ENCODE assay signal across 15 cellular contexts in genomic region chr5:102651466-102651865, GRCh38.
DNase-seq lines count a peak whose midpoint lies in the region; ATAC-seq and TF ChIP-seq lines count a peak whose summit lies in the region.
"Had no signal": no experiment of that assay in that cellular context is flagged by ENCODE, and none has a peak within 500 bp of the region (broad histone marks: within the 10 kb centered on the region; RNA-seq: fewer than 3 reads in every experiment).

No MANE protein-coding gene starts in this region.

- 78% methylated on average over 3 of the region's 3 CpGs for WGBS in mammary epithelial cell (ENCODE audit: low coverage, missing lambda C conversion rate)

- peak; percentile 48 for DNase-seq in MCF 10A (ENCODE audit: unreplicated experiment)
- no peak for DNase-seq in breast epithelium (ENCODE audit: low spot score in 2 of 2)
- peak; percentile 83 for DNase-seq in PC-3
- peak; percentile 5 for DNase-seq in mammary epithelial cell
- DNase-seq in brain microvascular endothelial cell: no peak
- no peak for DNase-seq in stimulated activated naive CD4-positive, alpha-beta T cell (lab: John Stamatoyannopoulos, UW)
- DNase-seq in stimulated activated effector memory CD8-positive, alpha-beta T cell treated with anti-CD3 and anti-CD28 coated beads, Interleukin-12 subunit alpha, Interleukin-12 subunit beta, amount 100 ng/mL, for 72 hours (ENCODE audit: low spot score in 2 of 2): no peak
- no peak for DNase-seq in KBM-7
- DNase-seq: COR-L47, H7, IMR-90, NCI-H82, Peyer's patch, SJCRH30 had no signal

- TF ChIP-seq POLR2A in breast epithelium (IDR thresholded peaks at IDR 0.05): no peak

- H3K4me1 Mint-ChIP-seq in MCF 10A (ENCODE audit: insufficient read depth, unreplicated experiment): no peaks in the 10 kb centered on the region
- no peaks in the 10 kb centered on the region for H3K4me1 Mint-ChIP-seq in stimulated activated effector memory CD8-positive, alpha-beta T cell treated with anti-CD3 and anti-CD28 coated beads, Interleukin-12 subunit alpha, Interleukin-12 subunit beta, amount 100 ng/mL, for 72 hours
- H3K4me1 Mint-ChIP-seq: CD14-positive monocyte had no signal

- H3K4me1 ChIP-seq in breast epithelium (peaks cover 0 to 5% of the 10 kb centered on the region in 2 donors), PC-3 (ENCODE audit: insufficient read depth, low read length) (peaks cover 20% of the 10 kb centered on the region), mammary epithelial cell (ENCODE audit: insufficient read depth, low read length) (no peaks in the 10 kb centered on the region)
- H3K4me1 ChIP-seq: Peyer's patch had no signal

- TF ChIP-seq CTCF in MCF 10A (IDR thresholded peaks at IDR 0.05; ENCODE audit: unreplicated experiment) (no peak), breast epithelium (IDR thresholded peaks at IDR 0.05) (no peak), PC-3 (conservative IDR thresholded peaks at IDR 0.05; ENCODE audit: low read depth, low read length) (no peak), mammary epithelial cell (conservative IDR thresholded peaks at IDR 0.05 in 1 of 2, IDR thresholded peaks at IDR 0.05 in 1 of 2; ENCODE audit: extremely low read depth in 1 of 2, insufficient read depth in 1 of 2, low read depth in 1 of 2, low read length in 2 of 2) (no peak), brain microvascular endothelial cell (IDR thresholded peaks at IDR 0.05; ENCODE audit: low read depth, low read length, missing control alignments) (no peak)

- H2AFZ ChIP-seq in PC-3 (ENCODE audit: low read length) (no peak overlapping the region), mammary epithelial cell (ENCODE audit: low read depth, low read length) (no peak overlapping the region)

- intact Hi-C loops in MCF 10A (cut with micrococcal nuclease): no loop called here
- intact Hi-C loops in breast epithelium (cut with DNase I; ENCODE audit: low total_unique reads): no loop called here
- intact Hi-C loops in PC-3 (cut with micrococcal nuclease): no loop called here
- intact Hi-C loops in mammary epithelial cell (cut with micrococcal nuclease): no loop called here

- no peak overlapping the region for H3K27ac Mint-ChIP-seq in MCF 10A (ENCODE audit: low read depth, unreplicated experiment)
- H3K27ac Mint-ChIP-seq in stimulated activated effector memory CD8-positive, alpha-beta T cell treated with anti-CD3 and anti-CD28 coated beads, Interleukin-12 subunit alpha, Interleukin-12 subunit beta, amount 100 ng/mL, for 72 hours: no peak overlapping the region
- H3K27ac Mint-ChIP-seq: CD14-positive monocyte had no signal

- no peak overlapping the region for H3K9ac ChIP-seq in PC-3 (ENCODE audit: low read length)
- H3K9ac ChIP-seq in mammary epithelial cell (ENCODE audit: insufficient read depth, low read length): no peak overlapping the region

- in situ Hi-C loops in mammary epithelial cell (cut with MboI; ENCODE audit: low sequenced_read_pairs in 2 of 2) (no loop called here), brain microvascular endothelial cell (cut with HindIII; ENCODE audit: low pct_ligation_motif_present, low sequenced_read_pairs) (no loop called here), KBM-7 (cut with MboI; ENCODE audit: low pct_unique_long_range_greater_than_20kb, low sequenced_read_pairs) (no loop called here)

- H3K9me3 Mint-ChIP-seq in MCF 10A (ENCODE audit: unreplicated experiment): no peaks in the 10 kb centered on the region
- H3K9me3 Mint-ChIP-seq in stimulated activated effector memory CD8-positive, alpha-beta T cell treated with anti-CD3 and anti-CD28 coated beads, Interleukin-12 subunit alpha, Interleukin-12 subunit beta, amount 100 ng/mL, for 72 hours: no peaks in the 10 kb centered on the region

- H3K27me3 Mint-ChIP-seq in MCF 10A (ENCODE audit: insufficient read depth, unreplicated experiment): no peaks in the 10 kb centered on the region

- no peaks in the 10 kb centered on the region for H3K9me2 ChIP-seq in PC-3 (replicated peaks; ENCODE audit: low read length)

- H3K27ac ChIP-seq in breast epithelium (no peak overlapping the region), PC-3 (ENCODE audit: low read length) (no peak overlapping the region), mammary epithelial cell (ENCODE audit: insufficient read depth, low read depth, low read length) (no peak overlapping the region), brain microvascular endothelial cell (no peak overlapping the region)
- H3K27ac ChIP-seq: Peyer's patch, SJCRH30 had no signal

- H3K27me3 ChIP-seq in breast epithelium (no peaks in the 10 kb centered on the region), PC-3 (ENCODE audit: low read length) (no peaks in the 10 kb centered on the region), mammary epithelial cell (ENCODE audit: insufficient read depth, low read length) (peaks cover 3% of the 10 kb centered on the region), brain microvascular endothelial cell (replicated peaks) (no peaks in the 10 kb centered on the region)
- H3K27me3 ChIP-seq: Peyer's patch, SJCRH30 had no signal

- BruUV-seq in MCF 10A (replicated peaks; lab: Mats Ljungman, UMichigan) (no TSS peak), PC-3 (replicated peaks; lab: Mats Ljungman, UMichigan) (no TSS peak), mammary epithelial cell (replicated peaks; lab: Mats Ljungman, UMichigan) (no TSS peak)

- H3K9me3 ChIP-seq in breast epithelium (peaks cover 0 to 3% of the 10 kb centered on the region in 2 donors), PC-3 (ENCODE audit: low read length) (no peaks in the 10 kb centered on the region), mammary epithelial cell (replicated peaks; ENCODE audit: insufficient read depth, low read length) (no peaks in the 10 kb centered on the region)
- H3K9me3 ChIP-seq: Peyer's patch, SJCRH30 had no signal

- no peaks in the 10 kb centered on the region for H3K36me3 ChIP-seq in breast epithelium
- H3K36me3 ChIP-seq in PC-3 (ENCODE audit: low read depth, low read length): 0 out of 2 replicates have a peak, but pooled peaks cover 3% of the 10 kb centered on the region
- no peaks in the 10 kb centered on the region for H3K36me3 ChIP-seq in mammary epithelial cell (ENCODE audit: insufficient read depth, low read length)
- H3K36me3 ChIP-seq in brain microvascular endothelial cell (replicated peaks): no peaks in the 10 kb centered on the region
- H3K36me3 ChIP-seq: Peyer's patch, SJCRH30 had no signal

- H3K79me2 ChIP-seq in PC-3 (ENCODE audit: low read length) (no peaks in the 10 kb centered on the region), mammary epithelial cell (ENCODE audit: insufficient read depth, low read length) (no peaks in the 10 kb centered on the region)

- peak; percentile 94 for ATAC-seq in PC-3
- no peak for ATAC-seq in stimulated activated effector memory CD8-positive, alpha-beta T cell treated with anti-CD3 and anti-CD28 coated beads, Interleukin-12 subunit alpha, Interleukin-12 subunit beta, amount 100 ng/mL, for 72 hours

- H4K20me1 ChIP-seq in PC-3 (ENCODE audit: low read length) (no peaks in the 10 kb centered on the region), mammary epithelial cell (ENCODE audit: insufficient read depth, low read length) (no peaks in the 10 kb centered on the region)

- POLR2A ChIA-PET in MCF 10A (lab: Yijun Ruan, JAX) (interaction anchor here (1.4 kb wide), 1 partner anchor 12 kb away, joined by 3 read pairs; no protein-coding TSS in a partner anchor), PC-3 (lab: Charles Lee; ENCODE audit: unreplicated experiment) (interaction anchor here (0.5 kb wide), 1 partner anchor 13 kb away, joined by 3 read pairs; no protein-coding TSS in a partner anchor)

- H3K4me3 ChIP-seq in breast epithelium: no peak overlapping the region
- H3K4me3 ChIP-seq in PC-3 (ENCODE audit: low read length): no peak overlapping the region
- H3K4me3 ChIP-seq in mammary epithelial cell (replicated peaks in 1 of 3; ENCODE audit: insufficient read depth in 1 of 3, low read depth in 2 of 3, low read length in 3 of 3): no peak overlapping the region
- no peak overlapping the region for H3K4me3 ChIP-seq in brain microvascular endothelial cell (ENCODE audit: low read depth, low read length)
- H3K4me3 ChIP-seq: Peyer's patch, SJCRH30 had no signal

- H3K4me3 Mint-ChIP-seq in MCF 10A (ENCODE audit: unreplicated experiment): no peak overlapping the region
- no peak overlapping the region for H3K4me3 Mint-ChIP-seq in stimulated activated effector memory CD8-positive, alpha-beta T cell treated with anti-CD3 and anti-CD28 coated beads, Interleukin-12 subunit alpha, Interleukin-12 subunit beta, amount 100 ng/mL, for 72 hours
- H3K4me3 Mint-ChIP-seq: CD14-positive monocyte had no signal

- H3F3A ChIP-seq in PC-3 (ENCODE audit: low read length, unreplicated experiment): no peaks in the 10 kb centered on the region

- CTCF ChIA-PET in MCF 10A (lab: Yijun Ruan, JAX) (interaction anchor here (1.2 kb wide), 1 partner anchor 67 kb away, joined by 3 read pairs; no protein-coding TSS in a partner anchor), PC-3 (lab: Charles Lee) (no interaction called here), mammary epithelial cell (lab: Charles Lee; ENCODE audit: low non-redundant PET) (interaction anchor here (0.7 kb wide), 1 partner anchor 30 kb away, joined by 5 read pairs; no protein-coding TSS in a partner anchor)

- no peaks in the 10 kb centered on the region for H3K36me3 Mint-ChIP-seq in MCF 10A (ENCODE audit: insufficient read depth, unreplicated experiment)
- no peaks in the 10 kb centered on the region for H3K36me3 Mint-ChIP-seq in stimulated activated effector memory CD8-positive, alpha-beta T cell treated with anti-CD3 and anti-CD28 coated beads, Interleukin-12 subunit alpha, Interleukin-12 subunit beta, amount 100 ng/mL, for 72 hours
- H3K36me3 Mint-ChIP-seq: CD14-positive monocyte had no signal

- dilution Hi-C loops in mammary epithelial cell (cut with HindIII; ENCODE audit: low sequenced_read_pairs): no loop called here

- peak overlapping the region; percentile 5; the same call in 1 of the 2 replicates for H3K4me2 ChIP-seq in PC-3 (ENCODE audit: low read length)
- no peak overlapping the region for H3K4me2 ChIP-seq in mammary epithelial cell (ENCODE audit: insufficient read depth, low read depth, low read length)

Comparison
In these comparisons a context has a peak if more than half of its experiments do, and no peak if none do; other contexts are left out.
1. DNase-seq: peak in MCF 10A (single experiment), PC-3 (single experiment) and mammary epithelial cell (single experiment); none in breast epithelium (0 of 2), brain microvascular endothelial cell (single experiment), stimulated activated naive CD4-positive, alpha-beta T cell (0 of 6), stimulated activated effector memory CD8-positive, alpha-beta T cell treated with anti-CD3 and anti-CD28 coated beads, Interleukin-12 subunit alpha, Interleukin-12 subunit beta, amount 100 ng/mL, for 72 hours (0 of 2) and KBM-7 (single experiment).